In the genomic region with DNA sequence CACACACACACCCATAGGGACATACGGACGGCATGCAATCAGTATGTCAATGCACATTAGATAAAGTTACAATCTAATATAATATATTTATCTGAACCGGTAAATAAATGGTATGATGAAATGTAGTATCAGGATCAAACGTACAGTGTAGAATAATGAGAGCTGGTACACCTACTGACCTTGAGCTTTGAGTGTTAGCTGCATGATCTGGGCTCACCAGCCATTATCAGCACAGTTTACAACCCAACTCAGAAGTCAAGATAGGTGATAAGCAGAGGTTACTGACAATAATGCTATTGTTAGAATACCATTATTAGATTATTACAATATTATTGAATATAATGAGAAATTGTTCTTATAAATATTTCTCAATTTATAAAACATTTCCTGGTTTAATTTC, we compare ENCODE assay signal across 27 cellular contexts.
"Had no signal": no experiment of that assay in that cellular context is flagged by ENCODE, and none has a peak within 500 bp of the region (broad histone marks: within the 10 kb centered on the region; RNA-seq: fewer than 3 reads in every experiment).

No MANE protein-coding gene starts in this region.

- H3K9me3 ChIP-seq: colonic mucosa, esophagus muscularis mucosa, esophagus squamous epithelium, gastrocnemius medialis, gastroesophageal sphincter had no signal

- H3K27me3 ChIP-seq: colonic mucosa, dorsolateral prefrontal cortex, esophagus muscularis mucosa, esophagus squamous epithelium, foreskin keratinocyte, gastrocnemius medialis, gastroesophageal sphincter had no signal

- FAIRE-seq: colon, endometrium, endothelial cell of umbilical vein, frontal cortex had no signal

- H3K9me3 Mint-ChIP-seq: dendritic cell treated with granulocyte-macrophage colony-stimulating factor and Interleukin-4, amounts not matched to agents 40 ng/mL and 50 ng/mL, for 4 days; endodermal cell had no signal

- ATAC-seq: effector memory CD8-positive, alpha-beta T cell; esophagus mucosa; foreskin keratinocyte; gastrocnemius medialis; gastroesophageal sphincter had no signal

- DNase-seq: colonic mucosa; cortex of kidney; dermis blood vessel endothelial cell; dorsolateral prefrontal cortex; effector CD4-positive, alpha-beta T cell; effector CD8-positive, alpha-beta T cell; effector memory CD4-positive, alpha-beta T cell; effector memory CD8-positive, alpha-beta T cell; endodermal cell; erythroblast; esophagus squamous epithelium; foreskin fibroblast; foreskin keratinocyte; foreskin melanocyte; gastrocnemius medialis; glutamatergic neuron; head of caudate nucleus had no signal

- H3K27ac ChIP-seq: colonic mucosa, coronary artery, dorsolateral prefrontal cortex, epithelial cell of prostate, esophagus muscularis mucosa, esophagus squamous epithelium, foreskin keratinocyte, gastrocnemius medialis, gastroesophageal sphincter had no signal

- H3K4me3 ChIP-seq: colonic mucosa, coronary artery, dorsolateral prefrontal cortex, esophagus muscularis mucosa, esophagus squamous epithelium, gastrocnemius medialis, gastroesophageal sphincter had no signal

- H3K4me1 ChIP-seq: colonic mucosa, esophagus squamous epithelium had no signal

- H3K36me3 ChIP-seq: colonic mucosa, esophagus muscularis mucosa, esophagus squamous epithelium, gastrocnemius medialis, gastroesophageal sphincter had no signal

- H3K27me3 Mint-ChIP-seq: dendritic cell treated with granulocyte-macrophage colony-stimulating factor and Interleukin-4, amounts not matched to agents 40 ng/mL and 50 ng/mL, for 4 days; effector memory CD8-positive, alpha-beta T cell had no signal

- H3K4me3 Mint-ChIP-seq: dendritic cell treated with granulocyte-macrophage colony-stimulating factor and Interleukin-4, amounts not matched to agents 40 ng/mL and 50 ng/mL, for 4 days; effector memory CD8-positive, alpha-beta T cell; endodermal cell had no signal

- H3K27ac Mint-ChIP-seq: dendritic cell treated with granulocyte-macrophage colony-stimulating factor and Interleukin-4, amounts not matched to agents 40 ng/mL and 50 ng/mL, for 4 days; effector memory CD8-positive, alpha-beta T cell; endodermal cell had no signal
